In genomic region chr7:191105-192034, GRCh38 we compare ENCODE assay signal across 1 cellular context.
TF ChIP-seq lines count a peak whose summit lies in the region.

No MANE protein-coding gene starts in this region.

TF ChIP-seq in H1, 55 proteins besides CTCF, POLR2A, EP300 and RAD21 (continued from another document):
- no peak for TF ChIP-seq TEAD4 (IDR thresholded peaks at IDR 0.05; ENCODE audit: low read depth, low read length)
- TF ChIP-seq RFX5 (IDR thresholded peaks at IDR 0.05; ENCODE audit: borderline replicate concordance, low read depth, low read length): no peak
- TF ChIP-seq USF2 (IDR thresholded peaks at IDR 0.05; ENCODE audit: low read length): 0 out of 2 replicates have a peak, but pooled peaks have one; percentile 11
